24 cellular contexts compared by ENCODE assay signal in the genomic region with DNA sequence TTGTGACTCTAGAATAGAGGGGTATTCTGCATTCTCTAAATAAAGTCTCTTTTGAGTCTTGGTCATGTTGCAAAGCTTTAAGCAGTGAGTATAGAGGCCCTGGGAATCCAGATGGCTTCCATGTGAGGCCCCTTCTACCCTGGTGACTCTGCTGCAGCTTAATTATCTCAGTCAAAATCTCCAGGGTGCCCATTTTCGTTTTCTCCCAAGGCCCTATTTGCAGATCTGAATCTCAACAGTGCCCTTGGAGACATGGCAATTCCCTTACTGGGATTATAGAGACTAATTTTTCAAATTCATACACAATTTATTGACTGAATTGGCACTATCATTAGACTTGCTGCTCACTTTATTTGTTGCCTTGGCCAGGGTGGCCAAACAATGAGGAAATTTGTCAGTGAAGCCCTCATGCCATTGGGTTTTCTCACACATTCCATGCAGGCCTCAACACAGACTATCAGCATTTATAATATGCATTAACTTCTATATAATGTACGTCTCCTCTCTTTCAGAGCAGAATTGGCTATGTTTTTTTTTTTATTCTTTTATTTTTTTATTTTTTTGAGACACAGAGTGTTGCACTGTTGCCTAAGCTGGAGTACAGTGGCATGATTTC. TPM values are rescaled to one million over a fixed set of nuclear protein-coding genes. Genes with fewer than 3 reads are reported as not detected.
"Had no signal": no experiment of that assay in that cellular context is flagged by ENCODE, and none has a peak within 500 bp of the region (broad histone marks: within the 10 kb centered on the region; RNA-seq: fewer than 3 reads in every experiment).

No MANE protein-coding gene starts in this region.

- FAIRE-seq: endothelial cell of umbilical vein, keratinocyte had no signal

- H3K4me3 ChIP-seq: ascending aorta, colonic mucosa, dorsolateral prefrontal cortex, esophagus squamous epithelium, lung, neural progenitor cell, spleen, upper lobe of right lung had no signal

- H3K27ac ChIP-seq: ascending aorta, brain microvascular endothelial cell, colonic mucosa, esophagus squamous epithelium, neural progenitor cell, spleen, upper lobe of right lung had no signal

- DNase-seq: activated CD4-positive, alpha-beta T cell treated with anti-CD3 and anti-CD28 coated beads for 1 hour; activated CD4-positive, alpha-beta T cell treated with anti-CD3 and anti-CD28 coated beads, Interleukin-2, amount 50 U/mL, for 1 hour; activated CD8-positive, alpha-beta memory T cell treated with anti-CD3 and anti-CD28 coated beads, Interleukin-2, amount 50 U/mL, for 4 hours; activated T-cell treated with anti-CD3 and anti-CD28 coated beads, Interleukin-2, amount 50 U/mL, for 24 hours; brain microvascular endothelial cell; colonic mucosa; dorsolateral prefrontal cortex; effector memory CD8-positive, alpha-beta T cell; esophagus squamous epithelium; left colon; naive thymus-derived CD4-positive, alpha-beta T cell; spleen; stimulated activated CD4-positive, alpha-beta T cell treated with anti-CD3 and anti-CD28 coated beads, Interleukin-4, amount 100 ng/mL, for 1 hour; stimulated activated naive CD4-positive, alpha-beta T cell; T-helper 1 cell; upper lobe of right lung had no signal

- H3K36me3 Mint-ChIP-seq: activated naive CD4-positive, alpha-beta T cell treated with anti-CD3 and anti-CD28 coated beads, Interleukin-2, amount 50 U/mL, for 72 hours; naive thymus-derived CD4-positive, alpha-beta T cell had no signal

- H3K36me3 ChIP-seq: ascending aorta, brain microvascular endothelial cell, colonic mucosa, esophagus squamous epithelium, neural progenitor cell, upper lobe of right lung had no signal

- H3K27me3 ChIP-seq: ascending aorta, brain microvascular endothelial cell, colonic mucosa, esophagus squamous epithelium, neural progenitor cell, spleen, upper lobe of right lung had no signal

- H3K9me3 ChIP-seq: ascending aorta, colonic mucosa, esophagus squamous epithelium, spleen, upper lobe of right lung had no signal

- H3K4me3 Mint-ChIP-seq: activated T-cell treated with anti-CD3 and anti-CD28 coated beads, Interleukin-2, amount 50 U/mL, for 24 hours; activated T-helper 17 cell treated with anti-CD3 and anti-CD28 coated beads, Interleukin-2, amount 50 U/mL, for 72 hours; central memory CD8-positive, alpha-beta T cell; effector memory CD8-positive, alpha-beta T cell; naive thymus-derived CD4-positive, alpha-beta T cell; neural progenitor cell had no signal

- H3K4me1 ChIP-seq: ascending aorta, colonic mucosa, esophagus squamous epithelium, upper lobe of right lung had no signal

- H3K4me1 Mint-ChIP-seq: activated T-helper 17 cell treated with anti-CD3 and anti-CD28 coated beads, Interleukin-2, amount 50 U/mL, for 72 hours; central memory CD8-positive, alpha-beta T cell had no signal

- H3K27ac Mint-ChIP-seq: activated naive CD4-positive, alpha-beta T cell treated with anti-CD3 and anti-CD28 coated beads, Interleukin-2, amount 50 U/mL, for 72 hours; activated T-cell treated with anti-CD3 and anti-CD28 coated beads, Interleukin-2, amount 50 U/mL, for 24 hours; activated T-helper 17 cell treated with anti-CD3 and anti-CD28 coated beads, Interleukin-2, amount 50 U/mL, for 72 hours; effector memory CD8-positive, alpha-beta T cell; naive thymus-derived CD4-positive, alpha-beta T cell; neural progenitor cell had no signal

- H3K9me3 Mint-ChIP-seq: activated T-cell treated with anti-CD3 and anti-CD28 coated beads, Interleukin-2, amount 50 U/mL, for 24 hours; activated T-helper 17 cell treated with anti-CD3 and anti-CD28 coated beads, Interleukin-2, amount 50 U/mL, for 72 hours; central memory CD8-positive, alpha-beta T cell; effector memory CD8-positive, alpha-beta T cell; neural progenitor cell had no signal

- ATAC-seq: activated naive CD4-positive, alpha-beta T cell treated with anti-CD3 and anti-CD28 coated beads, Interleukin-2, amount 50 U/mL, for 72 hours; activated T-helper 17 cell treated with anti-CD3 and anti-CD28 coated beads, Interleukin-2, amount 50 U/mL, for 72 hours; effector memory CD8-positive, alpha-beta T cell; left colon; naive thymus-derived CD4-positive, alpha-beta T cell; upper lobe of right lung had no signal

RNA-seq across cellular contexts. Expression of gene PROX1, which starts 35.1 kb away (rescaled TPM):
- total RNA-seq: naive thymus-derived CD4-positive, alpha-beta T cell had no signal
- polyA plus RNA-seq: naive thymus-derived CD4-positive, alpha-beta T cell had no signal
